In the genomic region with DNA sequence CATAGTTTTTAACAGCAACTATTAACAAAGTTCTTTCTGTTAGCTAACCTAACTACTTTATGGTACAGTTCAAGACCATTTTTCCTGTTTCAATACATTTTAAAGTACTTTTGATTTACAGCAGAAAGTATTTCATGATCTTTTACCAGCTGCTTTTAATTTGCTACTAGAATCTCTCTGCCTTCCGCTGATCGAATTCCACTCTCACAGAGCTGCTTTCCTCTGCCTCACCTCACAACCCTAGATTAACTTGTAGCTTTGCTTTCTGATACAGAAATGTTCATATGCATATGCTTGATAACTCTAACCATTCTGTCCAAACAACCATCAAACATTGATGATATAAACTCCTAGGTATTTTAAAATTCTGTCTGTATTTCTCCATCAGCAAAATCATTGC, we compare ENCODE assay signal across 26 cellular contexts.
"Had no signal": no experiment of that assay in that cellular context is flagged by ENCODE, and none has a peak within 500 bp of the region (broad histone marks: within the 10 kb centered on the region; RNA-seq: fewer than 3 reads in every experiment).

No MANE protein-coding gene starts in this region.

- H3K27me3 ChIP-seq: pancreas, stomach, testis, thyroid gland, transverse colon, upper lobe of left lung had no signal

- H3K27ac Mint-ChIP-seq: immature natural killer cell; memory B cell; naive B cell; natural killer cell; stimulated activated naive B cell treated with anti-CD40 and anti-IgM and Interleukin-4, amounts not matched to agents 10 μg/mL and 1 μg/mL and 100 μg/mL, for 72 hours had no signal

- H3K4me3 Mint-ChIP-seq: immature natural killer cell; memory B cell; naive B cell; natural killer cell; stimulated activated naive B cell treated with anti-CD40 and anti-IgM and Interleukin-4, amounts not matched to agents 10 μg/mL and 1 μg/mL and 100 μg/mL, for 72 hours had no signal

- H3K27ac ChIP-seq: left ventricle myocardium inferior, pancreas, prostate gland, skin epidermis, stomach, testis, thyroid gland, transverse colon, upper lobe of left lung had no signal

- H3K9me3 ChIP-seq: pancreas, prostate gland, testis, thyroid gland had no signal

- H3K36me3 ChIP-seq: left ventricle myocardium inferior, pancreas, prostate gland, stomach, thyroid gland, transverse colon, upper lobe of left lung had no signal

- ATAC-seq: natural killer cell; pancreas; right cardiac atrium; sciatic nerve; stimulated activated naive B cell treated with anti-CD40 and anti-IgM and Interleukin-4, amounts not matched to agents 10 μg/mL and 1 μg/mL and 100 μg/mL, for 72 hours; stimulated activated naive CD8-positive, alpha-beta T cell treated with anti-CD3 and anti-CD28 coated beads, Interleukin-15, Interleukin-2, amounts not matched to agents 100 U/mL and 50 U/mL, for 24 hours had no signal

- DNase-seq: hypothalamus; immature natural killer cell; islet precursor cell; left ventricle myocardium inferior; naive B cell; natural killer cell; pancreas; posterior cingulate gyrus; retina; right cardiac atrium; stimulated activated CD4-positive, alpha-beta T cell treated with anti-CD3 and anti-CD28 coated beads, Interleukin-12 subunit alpha, Interleukin-12 subunit beta, amount 100 ng/mL, for 4 hours; stimulated activated CD4-positive, alpha-beta T cell treated with anti-CD3 and anti-CD28 coated beads, Interleukin-15, amount 100 ng/mL, for 24 hours; stimulated activated CD4-positive, alpha-beta T cell treated with anti-CD3 and anti-CD28 coated beads, Interleukin-2, amount 100 ng/mL, for 24 hours; stimulated activated CD4-positive, alpha-beta T cell treated with anti-CD3 and anti-CD28 coated beads, Interleukin-4, amount 100 ng/mL, for 1 hour; stimulated activated naive B cell treated with anti-CD40 and anti-IgM and Interleukin-4, amounts not matched to agents 10 μg/mL and 1 μg/mL and 100 μg/mL, for 72 hours; stimulated activated naive CD8-positive, alpha-beta T cell treated with anti-CD3 and anti-CD28 coated beads, Interleukin-15, Interleukin-2, amounts not matched to agents 100 U/mL and 50 U/mL, for 24 hours; stomach; testis; thyroid gland; transverse colon; upper lobe of left lung had no signal

- H3K4me3 ChIP-seq: left ventricle myocardium inferior, lung, pancreas, prostate gland, skin epidermis, stomach, testis, thyroid gland, transverse colon, upper lobe of left lung had no signal

- H3K27me3 Mint-ChIP-seq: naive B cell; stimulated activated naive B cell treated with anti-CD40 and anti-IgM and Interleukin-4, amounts not matched to agents 10 μg/mL and 1 μg/mL and 100 μg/mL, for 72 hours had no signal

- H3K4me1 Mint-ChIP-seq: immature natural killer cell; memory B cell; naive B cell; natural killer cell; stimulated activated naive B cell treated with anti-CD40 and anti-IgM and Interleukin-4, amounts not matched to agents 10 μg/mL and 1 μg/mL and 100 μg/mL, for 72 hours had no signal

- H3K4me1 ChIP-seq: left ventricle myocardium inferior, pancreas, prostate gland, stomach, testis, thyroid gland, transverse colon, upper lobe of left lung had no signal

- FAIRE-seq: pancreas had no signal
